23 cellular contexts compared by ENCODE assay signal in genomic region chr2:68556384-68556783, GRCh38.
"Had no signal": no experiment of that assay in that cellular context is flagged by ENCODE, and none has a peak within 500 bp of the region (broad histone marks: within the 10 kb centered on the region; RNA-seq: fewer than 3 reads in every experiment).

No MANE protein-coding gene starts in this region.

- H3K4me3 Mint-ChIP-seq: activated B cell treated with CpG ODN at 0.5 μM for 24 hours; activated CD4-positive, alpha-beta memory T cell treated with anti-CD3 and anti-CD28 coated beads for 36 hours; activated naive CD8-positive, alpha-beta T cell treated with anti-CD3 and anti-CD28 coated beads for 36 hours; activated T-helper 17 cell treated with anti-CD3 and anti-CD28 coated beads, Interleukin-2, amount 50 U/mL, for 72 hours had no signal

- H3K9me3 ChIP-seq: body of pancreas, esophagus muscularis mucosa, left lung, tibial artery had no signal

- H3K9me3 Mint-ChIP-seq: activated B cell treated with CpG ODN at 0.5 μM for 24 hours; activated CD4-positive, alpha-beta memory T cell treated with anti-CD3 and anti-CD28 coated beads for 36 hours; activated naive CD8-positive, alpha-beta T cell treated with anti-CD3 and anti-CD28 coated beads for 36 hours; activated T-helper 17 cell treated with anti-CD3 and anti-CD28 coated beads, Interleukin-2, amount 50 U/mL, for 72 hours had no signal

- ATAC-seq: activated T-helper 17 cell treated with anti-CD3 and anti-CD28 coated beads, Interleukin-2, amount 50 U/mL, for 72 hours; body of pancreas; left lung; right cardiac atrium; stimulated activated naive CD8-positive, alpha-beta T cell treated with anti-CD3 and anti-CD28 coated beads, Interleukin-15, Interleukin-2, amounts not matched to agents 100 U/mL and 50 U/mL, for 24 hours had no signal

- H3K36me3 Mint-ChIP-seq: activated naive CD8-positive, alpha-beta T cell treated with anti-CD3 and anti-CD28 coated beads for 36 hours had no signal

- H3K36me3 ChIP-seq: esophagus muscularis mucosa, left lung, tibial artery had no signal

- H3K4me1 ChIP-seq: body of pancreas, esophagus muscularis mucosa, left lung had no signal

- H3K27ac ChIP-seq: body of pancreas, esophagus muscularis mucosa, left lung, skin epidermis, tibial artery had no signal

- H3K27me3 Mint-ChIP-seq: activated B cell treated with CpG ODN at 0.5 μM for 24 hours; activated CD4-positive, alpha-beta memory T cell treated with anti-CD3 and anti-CD28 coated beads for 36 hours; activated naive CD8-positive, alpha-beta T cell treated with anti-CD3 and anti-CD28 coated beads for 36 hours; activated T-helper 17 cell treated with anti-CD3 and anti-CD28 coated beads, Interleukin-2, amount 50 U/mL, for 72 hours had no signal

- H3K4me3 ChIP-seq: body of pancreas, esophagus muscularis mucosa, left lung, skin epidermis, tibial artery had no signal

- H3K4me1 Mint-ChIP-seq: activated B cell treated with CpG ODN at 0.5 μM for 24 hours; activated T-helper 17 cell treated with anti-CD3 and anti-CD28 coated beads, Interleukin-2, amount 50 U/mL, for 72 hours had no signal

- FAIRE-seq: colon, frontal cortex had no signal

- H3K27me3 ChIP-seq: body of pancreas, esophagus muscularis mucosa, left lung, tibial artery had no signal

- H3K27ac Mint-ChIP-seq: activated B cell treated with CpG ODN at 0.5 μM for 24 hours; activated CD4-positive, alpha-beta memory T cell treated with anti-CD3 and anti-CD28 coated beads for 36 hours; activated naive CD8-positive, alpha-beta T cell treated with anti-CD3 and anti-CD28 coated beads for 36 hours; activated T-helper 17 cell treated with anti-CD3 and anti-CD28 coated beads, Interleukin-2, amount 50 U/mL, for 72 hours had no signal

- DNase-seq: activated B cell treated with CpG ODN at 0.5 μM for 24 hours; activated CD4-positive, alpha-beta memory T cell treated with anti-CD3 and anti-CD28 coated beads for 36 hours; activated CD4-positive, alpha-beta T cell treated with anti-CD3 and anti-CD28 coated beads for 4 hours; activated naive CD4-positive, alpha-beta T cell; activated naive CD8-positive, alpha-beta T cell treated with anti-CD3 and anti-CD28 coated beads for 36 hours; amygdala; body of pancreas; central memory CD4-positive, alpha-beta T cell; hypothalamus; left lung; occipital lobe; posterior cingulate gyrus; right cardiac atrium; stimulated activated naive CD8-positive, alpha-beta T cell treated with anti-CD3 and anti-CD28 coated beads, Interleukin-15, Interleukin-2, amounts not matched to agents 100 U/mL and 50 U/mL, for 24 hours; substantia nigra; T-helper 1 cell; T-helper 9 cell; tibial artery had no signal
